Comparison of ENCODE assay signal across 8 cellular contexts in genomic region chr16:351804-352520, GRCh38. TPM values are rescaled to one million over a fixed set of nuclear protein-coding genes. Genes with fewer than 3 reads are reported as not detected.
A peak's percentile ranks its signal among the peaks of the same experiment; 100 is the strongest.
DNase-seq lines count a peak whose midpoint lies in the region; ATAC-seq and TF ChIP-seq lines count a peak whose summit lies in the region.

No MANE protein-coding gene starts in this region.

- intact Hi-C loops in CD4-positive, alpha-beta memory T cell (cut with micrococcal nuclease), result loop anchor here (1.0 to 2.0 kb wide), 6 partner anchors 19 to 299 kb away; partner anchors contain the start of genes FAM234A, MRPL28, POLR3K and RAB11FIP3

- H3K36me3 Mint-ChIP-seq in CD4-positive, alpha-beta memory T cell, result peaks cover 8 to 27% of the 10 kb centered on the region in 2 donors
- peaks cover 8 to 10% of the 10 kb centered on the region in 2 donors for H3K36me3 Mint-ChIP-seq in activated naive CD4-positive, alpha-beta T cell treated with anti-CD3 and anti-CD28 coated beads, Interleukin-2, amount 50 U/mL, for 72 hours

- peak overlapping the region; percentile 77 for H3K9ac ChIP-seq in smooth muscle cell (ENCODE audit: low read depth)

- H3K4me1 ChIP-seq in CD4-positive, alpha-beta memory T cell (ENCODE audit: insufficient read depth, low read length), result peaks cover 78% of the 10 kb centered on the region
- H3K4me1 ChIP-seq in smooth muscle cell (ENCODE audit: low read depth), result peaks cover 7% of the 10 kb centered on the region

- H3K27me3 ChIP-seq in CD4-positive, alpha-beta memory T cell (ENCODE audit: insufficient read depth, low read length), result no peaks in the 10 kb centered on the region
- no peaks in the 10 kb centered on the region for H3K27me3 ChIP-seq in HL-60 (ENCODE audit: insufficient read depth, poor library complexity, severe bottlenecking)
- no peaks in the 10 kb centered on the region for H3K27me3 ChIP-seq in smooth muscle cell (ENCODE audit: low read depth)

- peak overlapping the region; percentile 99 for H3K4me2 ChIP-seq in smooth muscle cell

- ATAC-seq in GM19455 (IDR thresholded peaks at IDR 0.05; ENCODE audit: unreplicated experiment), result peak; percentile 30
- peak; percentile 32 to 34 for ATAC-seq in activated naive CD4-positive, alpha-beta T cell treated with anti-CD3 and anti-CD28 coated beads, Interleukin-2, amount 50 U/mL, for 72 hours

- no peaks in the 10 kb centered on the region for H3K9me3 ChIP-seq in CD4-positive, alpha-beta memory T cell (ENCODE audit: control insufficient read depth in 1 of 2, low read length in 2 of 2)
- H3K9me3 ChIP-seq in smooth muscle cell (replicated peaks; ENCODE audit: low read depth), result no peaks in the 10 kb centered on the region

- no peaks in the 10 kb centered on the region for H3K36me3 ChIP-seq in CD4-positive, alpha-beta memory T cell (ENCODE audit: insufficient read depth, low read length)
- no peaks in the 10 kb centered on the region for H3K36me3 ChIP-seq in smooth muscle cell (ENCODE audit: low read depth)

- H3K27ac ChIP-seq in CD4-positive, alpha-beta memory T cell (ENCODE audit: low read depth, low read length), result peak overlapping the region; percentile 57
- H3K27ac ChIP-seq in HL-60 (replicated peaks), result peak overlapping the region; percentile 50
- H3K27ac ChIP-seq in smooth muscle cell (ENCODE audit: low read depth), result no peak overlapping the region

- CTCF ChIA-PET in CD4-positive, alpha-beta memory T cell (lab: Charles Lee; ENCODE audit: partially characterized antibody), result interaction anchor here (0.8 to 2.1 kb wide), 6 partner anchors 9 to 124 kb away, joined by 3 to 9 read pairs (median 4); partner anchors contain the start of gene FAM234A

- no peaks in the 10 kb centered on the region for H3F3A ChIP-seq in smooth muscle cell (ENCODE audit: low read depth)

- peaks cover 49% of the 10 kb centered on the region for H4K20me1 ChIP-seq in smooth muscle cell (ENCODE audit: low read depth)

- H3K4me3 Mint-ChIP-seq in CD4-positive, alpha-beta memory T cell, result peak overlapping the region; percentile 92 to 96 (median 93)

- no peak for DNase-seq in CD4-positive, alpha-beta memory T cell
- DNase-seq in HL-60 (ENCODE audit: low read depth in 1 of 2, low spot score in 1 of 2), result no peak
- peak in 1 of 2 donors; percentile 60 for DNase-seq in activated naive CD4-positive, alpha-beta T cell treated with anti-CD3 and anti-CD28 coated beads, Interleukin-2, amount 50 U/mL, for 72 hours (ENCODE audit: low spot score in 2 of 2)
- no peak for DNase-seq in smooth muscle cell (lab: John Stamatoyannopoulos, UW; ENCODE audit: unreplicated experiment)
- no peak for DNase-seq in SKM-1 (lab: John Stamatoyannopoulos, UW; ENCODE audit: unreplicated experiment)
- no peak for DNase-seq in NCI-H1930 (lab: John Stamatoyannopoulos, UW)

- H3K9me3 Mint-ChIP-seq in CD4-positive, alpha-beta memory T cell, result no peaks in the 10 kb centered on the region
- no peaks in the 10 kb centered on the region for H3K9me3 Mint-ChIP-seq in activated naive CD4-positive, alpha-beta T cell treated with anti-CD3 and anti-CD28 coated beads, Interleukin-2, amount 50 U/mL, for 72 hours

- TF ChIP-seq CTCF in HL-60 (IDR thresholded peaks at IDR 0.05; ENCODE audit: insufficient read depth, low read length) (no peak), smooth muscle cell (IDR thresholded peaks at IDR 0.05; ENCODE audit: borderline replicate concordance, insufficient read depth, poor library complexity, severe bottlenecking) (no peak)

- peak overlapping the region in 1 of 2 donors; percentile 50 for H3K4me3 ChIP-seq in CD4-positive, alpha-beta memory T cell (ENCODE audit: low read length in 2 of 2)
- H3K4me3 ChIP-seq in HL-60 (replicated peaks; ENCODE audit: insufficient read depth, low read length) (peak overlapping the region; percentile 65), iPS-11a (ENCODE audit: low read depth, low read length) (peak overlapping the region; percentile 67), smooth muscle cell (peak overlapping the region; percentile 74)

- peaks cover 47% of the 10 kb centered on the region for H3K79me2 ChIP-seq in smooth muscle cell (ENCODE audit: low read depth)

- POLR2A ChIA-PET in CD4-positive, alpha-beta memory T cell (lab: Charles Lee; ENCODE audit: partially characterized antibody), result interaction anchor here (0.6 to 3.1 kb wide), 9 partner anchors 8 to 123 kb away, joined by 3 to 25 read pairs (median 4); partner anchors contain the start of genes DECR2, FAM234A, LUC7L and PGAP6

- H3K27ac Mint-ChIP-seq in CD4-positive, alpha-beta memory T cell, result peak overlapping the region; percentile 88 to 97 (median 94)
- H3K27ac Mint-ChIP-seq in activated naive CD4-positive, alpha-beta T cell treated with anti-CD3 and anti-CD28 coated beads, Interleukin-2, amount 50 U/mL, for 72 hours, result peak overlapping the region in 1 of 2 donors; percentile 98

- under 1% methylated on average over 32 of the region's 95 CpGs for WGBS in smooth muscle cell (ENCODE audit: low lambda C conversion rate)

- H2AFZ ChIP-seq in smooth muscle cell (ENCODE audit: low read depth), result no peak overlapping the region

- H3K27me3 Mint-ChIP-seq in CD4-positive, alpha-beta memory T cell, result no peaks in the 10 kb centered on the region

- peaks cover 32 to 77% (median 56%) of the 10 kb centered on the region in 4 donors for H3K4me1 Mint-ChIP-seq in CD4-positive, alpha-beta memory T cell

RNA-seq across cellular contexts. Expression of gene AXIN1, which starts 0.6 kb away (rescaled TPM):
- 10 to 100 TPM; 40.3 to 43.0 TPM for total RNA-seq in CD4-positive, alpha-beta memory T cell
- polyA plus RNA-seq in CD4-positive, alpha-beta memory T cell, result 1 to 10 TPM in 1 of 2 donors, under 1 TPM in 1; 0.67 to 6.0 TPM
- total RNA-seq in activated naive CD4-positive, alpha-beta T cell treated with anti-CD3 and anti-CD28 coated beads, Interleukin-2, amount 50 U/mL, for 72 hours, result 10 to 100 TPM; 21.4 to 22.8 TPM
- total RNA-seq in smooth muscle cell, result 12.7 and 13.0 TPM in 2 replicates
- polyA plus RNA-seq in smooth muscle cell, result 15.0 and 15.2 TPM in 2 replicates

RNA-seq across cellular contexts. Expression of gene MRPL28, which starts 18.4 kb away (rescaled TPM):
- 10 to 100 TPM; 27.9 to 29.2 TPM for total RNA-seq in CD4-positive, alpha-beta memory T cell
- polyA plus RNA-seq in CD4-positive, alpha-beta memory T cell, result 10 to 100 TPM; 58.6 to 59.2 TPM
- 10 to 100 TPM; 77.9 to 97.7 TPM for total RNA-seq in activated naive CD4-positive, alpha-beta T cell treated with anti-CD3 and anti-CD28 coated beads, Interleukin-2, amount 50 U/mL, for 72 hours
- 80.8 and 84.6 TPM in 2 replicates for total RNA-seq in smooth muscle cell
- polyA plus RNA-seq in smooth muscle cell, result 155 and 160 TPM in 2 replicates

RNA-seq across cellular contexts. Expression of gene PGAP6, which starts 29.8 kb away (rescaled TPM):
- total RNA-seq in CD4-positive, alpha-beta memory T cell, result 10 to 100 TPM; 72.2 to 73.5 TPM
- polyA plus RNA-seq in CD4-positive, alpha-beta memory T cell, result 10 to 100 TPM; 22.7 to 40.5 TPM
- total RNA-seq in activated naive CD4-positive, alpha-beta T cell treated with anti-CD3 and anti-CD28 coated beads, Interleukin-2, amount 50 U/mL, for 72 hours, result 10 to 100 TPM; 18.5 to 46.1 TPM
- 53.6 and 57.1 TPM in 2 replicates for total RNA-seq in smooth muscle cell
- polyA plus RNA-seq in smooth muscle cell, result 80.0 and 99.9 TPM in 2 replicates

RNA-seq across cellular contexts. Expression of gene NME4, which starts 45.0 kb away (rescaled TPM):
- total RNA-seq in CD4-positive, alpha-beta memory T cell, result 10 to 100 TPM; 34.9 to 35.4 TPM
- polyA plus RNA-seq in CD4-positive, alpha-beta memory T cell, result 10 to 100 TPM; 54.4 to 61.7 TPM
- 10 to 100 TPM; 15.6 to 58.4 TPM for total RNA-seq in activated naive CD4-positive, alpha-beta T cell treated with anti-CD3 and anti-CD28 coated beads, Interleukin-2, amount 50 U/mL, for 72 hours
- total RNA-seq in smooth muscle cell, result 189 and 218 TPM in 2 replicates
- 421 and 523 TPM in 2 replicates for polyA plus RNA-seq in smooth muscle cell

RNA-seq across cellular contexts. Expression of gene DECR2, which starts 49.7 kb away (rescaled TPM):
- 1 to 10 TPM; 5.1 to 7.3 TPM for total RNA-seq in CD4-positive, alpha-beta memory T cell
- polyA plus RNA-seq in CD4-positive, alpha-beta memory T cell, result 1 to 10 TPM; 3.4 to 4.1 TPM
- total RNA-seq in activated naive CD4-positive, alpha-beta T cell treated with anti-CD3 and anti-CD28 coated beads, Interleukin-2, amount 50 U/mL, for 72 hours, result 10 to 100 TPM; 12.6 to 14.6 TPM
- total RNA-seq in smooth muscle cell, result 7.3 and 18.2 TPM in 2 replicates
- polyA plus RNA-seq in smooth muscle cell, result 15.4 and 21.2 TPM in 2 replicates
